Comparison of ENCODE assay signal across 10 cellular contexts in the genomic region with DNA sequence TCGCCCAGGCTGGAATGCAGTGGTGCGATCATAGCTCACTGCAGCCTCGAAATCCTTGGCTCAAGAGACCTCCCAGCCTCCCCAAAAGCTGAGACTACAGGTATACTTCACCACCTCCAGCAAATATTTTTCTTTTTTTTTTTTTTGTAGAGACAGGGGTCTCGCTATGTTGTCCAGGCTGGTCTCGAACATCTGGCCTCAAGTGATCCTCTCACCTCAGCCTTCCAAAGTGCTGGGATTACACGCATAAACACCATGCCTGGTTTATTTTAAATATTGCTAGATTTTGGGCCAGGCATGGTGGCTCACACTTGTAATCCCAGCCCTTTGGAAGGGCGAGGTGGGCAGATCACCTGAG. TPM values are rescaled to one million over a fixed set of nuclear protein-coding genes. Genes with fewer than 3 reads are reported as not detected.
DNase-seq lines count a peak whose midpoint lies in the region; ATAC-seq, FAIRE-seq and TF ChIP-seq lines count a peak whose summit lies in the region.
"Had no signal": no experiment of that assay in that cellular context is flagged by ENCODE, and none has a peak within 500 bp of the region (broad histone marks: within the 10 kb centered on the region; RNA-seq: fewer than 3 reads in every experiment).

No MANE protein-coding gene starts in this region.

- intact Hi-C loops in K562 (cut with micrococcal nuclease) (loop anchor here (2.0 kb wide), 1 partner anchor 54 kb away; no protein-coding TSS in a partner anchor), upper lobe of right lung (cut with DNase I) (loop anchor here (2.0 kb wide), 1 partner anchor 26 kb away; the partner anchor contains the start of gene UBC)

- H3K27ac ChIP-seq in K562 (ENCODE audit: extremely low read depth, low read depth, low read length) (peak overlapping the region; percentile 87), lung (ENCODE audit: low read depth in 1 of 2, low read length in 1 of 2) (peak overlapping the region; percentile 38 to 89), upper lobe of right lung (peak overlapping the region; percentile 86)

- H3K79me2 ChIP-seq in K562 (ENCODE audit: control insufficient read depth, insufficient read depth, low read length) = no peaks in the 10 kb centered on the region

- H2AFZ ChIP-seq in K562 (ENCODE audit: low read depth, low read length) = peak overlapping the region; percentile 86

- H3K27me3 ChIP-seq in K562 (ENCODE audit: control insufficient read depth in 2 of 2, insufficient read depth in 2 of 2, low read length in 2 of 2) (no peaks in the 10 kb centered on the region), lung (ENCODE audit: control insufficient read depth, insufficient read depth) (no peaks in the 10 kb centered on the region), upper lobe of right lung (no peaks in the 10 kb centered on the region)

- H3K9ac ChIP-seq in K562 (ENCODE audit: insufficient read depth in 1 of 2, low read depth in 2 of 2, low read length in 2 of 2) = peak overlapping the region; percentile 10 to 83; a peak in 3 of 4 replicates

- H3K9me3 ChIP-seq in K562 (replicated peaks; ENCODE audit: control insufficient read depth, insufficient read depth, low read depth, low read length) = no peaks in the 10 kb centered on the region
- no peaks in the 10 kb centered on the region for H3K9me3 ChIP-seq in lung (ENCODE audit: control insufficient read depth in 2 of 2, insufficient read depth in 1 of 2, low read length in 1 of 2)
- no peaks in the 10 kb centered on the region for H3K9me3 ChIP-seq in upper lobe of right lung

- no peaks in the 10 kb centered on the region for H3K4me1 Mint-ChIP-seq in activated naive CD4-positive, alpha-beta T cell treated with anti-CD3 and anti-CD28 coated beads, Interleukin-2, amount 50 U/mL, for 24 hours
- peaks cover 22% of the 10 kb centered on the region for H3K4me1 Mint-ChIP-seq in activated naive CD4-positive, alpha-beta T cell treated with anti-CD3 and anti-CD28 coated beads, Interleukin-2, amount 10 ng/mL, durations not matched to agents 7 days and 5 days

- in situ Hi-C loops in K562 (cut with MboI) = no loop called here

- BruUV-seq in K562 (replicated peaks; lab: Mats Ljungman, UMichigan) = no TSS peak

- H3K4me3 ChIP-seq in K562 (peak overlapping the region; percentile 54), lung (no peak overlapping the region), upper lobe of right lung (peak overlapping the region; percentile 44)

- no peak overlapping the region for H3K4me3 Mint-ChIP-seq in activated naive CD4-positive, alpha-beta T cell treated with anti-CD3 and anti-CD28 coated beads, Interleukin-2, amount 50 U/mL, for 24 hours
- no peak overlapping the region for H3K4me3 Mint-ChIP-seq in activated naive CD4-positive, alpha-beta T cell treated with anti-CD3 and anti-CD28 coated beads, Interleukin-2, amount 10 ng/mL, durations not matched to agents 7 days and 5 days
- H3K4me3 Mint-ChIP-seq: activated naive CD8-positive, alpha-beta T cell treated with anti-CD3 and anti-CD28 coated beads, Interleukin-2, amount 10 ng/mL, durations not matched to agents 7 days and 5 days had no signal

- 19% methylated on average over 6 of the region's 7 CpGs for WGBS in K562 (ENCODE audit: insufficient coverage, low coverage, missing lambda C conversion rate)
- 61 to 80% methylated on average over 7 of the region's 7 CpGs for WGBS in lung, 2 donors

- TF ChIP-seq EP300 in K562 (IDR thresholded peaks at IDR 0.05; ENCODE audit: low read length) = no peak

- peaks cover 4% of the 10 kb centered on the region for H3K36me3 Mint-ChIP-seq in activated naive CD4-positive, alpha-beta T cell treated with anti-CD3 and anti-CD28 coated beads, Interleukin-2, amount 50 U/mL, for 24 hours
- peaks cover 10% of the 10 kb centered on the region for H3K36me3 Mint-ChIP-seq in activated naive CD4-positive, alpha-beta T cell treated with anti-CD3 and anti-CD28 coated beads, Interleukin-2, amount 10 ng/mL, durations not matched to agents 7 days and 5 days

- no peak for DNase-seq in activated naive CD4-positive, alpha-beta T cell treated with anti-CD3 and anti-CD28 coated beads, Interleukin-2, amount 10 ng/mL, durations not matched to agents 7 days and 5 days
- DNase-seq in K562 (ENCODE audit: extremely low read depth in 1 of 4, low spot score in 3 of 4) (no peak), lung (ENCODE audit: low spot score) (no peak), upper lobe of right lung (no peak), HEK293T (ENCODE audit: extremely low spot score) (no peak)
- DNase-seq: NCI-H1105 had no signal

- H3K9me1 ChIP-seq in K562 (ENCODE audit: control insufficient read depth, insufficient read depth, low read length) = no peaks in the 10 kb centered on the region

- H4K20me1 ChIP-seq in K562 (replicated peaks; ENCODE audit: control insufficient read depth, insufficient read depth, low read length) = 0 out of 2 replicates have a peak, but pooled peaks cover 3% of the 10 kb centered on the region

- H3K36me3 ChIP-seq in K562 (ENCODE audit: control insufficient read depth, insufficient read depth, low read length) (peaks cover 6% of the 10 kb centered on the region; the same call in 1 of the 3 replicates), lung (ENCODE audit: control insufficient read depth in 2 of 2, insufficient read depth in 2 of 2, low read length in 2 of 2) (peaks cover 0 to under 1% of the 10 kb centered on the region in 2 donors), upper lobe of right lung (no peaks in the 10 kb centered on the region)

- no peak for FAIRE-seq in K562 (lab: Jason Lieb, UNC)

- H3K9me3 Mint-ChIP-seq in activated naive CD4-positive, alpha-beta T cell treated with anti-CD3 and anti-CD28 coated beads, Interleukin-2, amount 50 U/mL, for 24 hours = no peaks in the 10 kb centered on the region
- no peaks in the 10 kb centered on the region for H3K9me3 Mint-ChIP-seq in activated naive CD4-positive, alpha-beta T cell treated with anti-CD3 and anti-CD28 coated beads, Interleukin-2, amount 10 ng/mL, durations not matched to agents 7 days and 5 days
- H3K9me3 Mint-ChIP-seq: activated naive CD8-positive, alpha-beta T cell treated with anti-CD3 and anti-CD28 coated beads, Interleukin-2, amount 10 ng/mL, durations not matched to agents 7 days and 5 days had no signal

- H3K27me3 Mint-ChIP-seq in activated naive CD4-positive, alpha-beta T cell treated with anti-CD3 and anti-CD28 coated beads, Interleukin-2, amount 50 U/mL, for 24 hours = no peaks in the 10 kb centered on the region
- no peaks in the 10 kb centered on the region for H3K27me3 Mint-ChIP-seq in activated naive CD4-positive, alpha-beta T cell treated with anti-CD3 and anti-CD28 coated beads, Interleukin-2, amount 10 ng/mL, durations not matched to agents 7 days and 5 days
- H3K27me3 Mint-ChIP-seq: activated naive CD8-positive, alpha-beta T cell treated with anti-CD3 and anti-CD28 coated beads, Interleukin-2, amount 10 ng/mL, durations not matched to agents 7 days and 5 days had no signal

- H3K4me1 ChIP-seq in K562 (replicated peaks in 1 of 2; ENCODE audit: control insufficient read depth in 2 of 2, insufficient read depth in 2 of 2, low read length in 2 of 2) (peaks cover 9 to 12% of the 10 kb centered on the region in 2 experiments; a peak in 3 of 5 replicates), lung (ENCODE audit: control insufficient read depth in 2 of 2, insufficient read depth in 2 of 2, low read length in 2 of 2) (peaks cover 0 to 2% of the 10 kb centered on the region in 2 donors), upper lobe of right lung (peaks cover 29% of the 10 kb centered on the region)

- peak overlapping the region; percentile 95 for H3K4me2 ChIP-seq in K562 (ENCODE audit: insufficient read depth, low read length)

- peak overlapping the region; percentile 25 for H3K27ac Mint-ChIP-seq in activated naive CD4-positive, alpha-beta T cell treated with anti-CD3 and anti-CD28 coated beads, Interleukin-2, amount 50 U/mL, for 24 hours
- no peak overlapping the region for H3K27ac Mint-ChIP-seq in activated naive CD4-positive, alpha-beta T cell treated with anti-CD3 and anti-CD28 coated beads, Interleukin-2, amount 10 ng/mL, durations not matched to agents 7 days and 5 days

- TF ChIP-seq RAD21 in K562 (CRISPR knock-in tag; conservative IDR thresholded peaks at IDR 0.05 in 1 of 2, IDR thresholded peaks at IDR 0.05 in 1 of 2) = no peak

- TF ChIP-seq CTCF in K562 (IDR thresholded peaks at IDR 0.05 in 2 of 3, conservative IDR thresholded peaks at IDR 0.05 in 1 of 3; ENCODE audit: insufficient read depth in 2 of 3, low read depth in 1 of 3, low read length in 3 of 3) = no peak
- TF ChIP-seq CTCF in lung (IDR thresholded peaks at IDR 0.05; ENCODE audit: control extremely low read depth, extremely low read depth) = no peak
- TF ChIP-seq CTCF in upper lobe of right lung (IDR thresholded peaks at IDR 0.05) = no peak

- no peak for ATAC-seq in K562
- ATAC-seq in lung (ENCODE audit: insufficient read depth, low FRiP score) = no peak
- ATAC-seq in upper lobe of right lung = no peak
- ATAC-seq in HG03565 (IDR thresholded peaks at IDR 0.05; ENCODE audit: unreplicated experiment) = no peak
- ATAC-seq in GM19023 (IDR thresholded peaks at IDR 0.05; ENCODE audit: unreplicated experiment) = no peak

- TF ChIP-seq POLR2A in K562 (conservative IDR thresholded peaks at IDR 0.05) = no peak

- POLR2A ChIA-PET in K562 (lab: Yijun Ruan, JAX) (interaction anchor here (0.8 to 4.0 kb wide), 11 partner anchors 10 to 36 kb away, joined by 3 to 127 read pairs (median 5); partner anchors contain the start of gene UBC), HEK293T (lab: Yijun Ruan, JAX) (interaction anchor here (1.6 to 4.6 kb wide), 5 partner anchors 18 to 109 kb away, joined by 4 to 60 read pairs (median 29); partner anchors contain the start of gene UBC)

- CTCF ChIA-PET in activated naive CD4-positive, alpha-beta T cell treated with anti-CD3 and anti-CD28 coated beads, Interleukin-2, amount 10 ng/mL, durations not matched to agents 7 days and 5 days (lab: Charles Lee) = interaction anchor here (0.5 to 8.7 kb wide), 21 partner anchors 11 to 241 kb away, joined by 3 to 156 read pairs (median 4); partner anchors contain the start of genes AACS, BRI3BP and UBC
- CTCF ChIA-PET in K562 (lab: Yijun Ruan, JAX; ENCODE audit: low intra/inter-chr PET ratio) = interaction anchor here (0.6 to 4.4 kb wide), 3 partner anchors 26 to 34 kb away, joined by 3 to 46 read pairs (median 3); partner anchors contain the start of gene UBC
- CTCF ChIA-PET in HEK293T (lab: Yijun Ruan, JAX) = interaction anchor here (1.6 to 3.9 kb wide), 7 partner anchors 13 to 54 kb away, joined by 6 to 34 read pairs (median 9); no protein-coding TSS in a partner anchor

RNA-seq across cellular contexts. Expression of gene UBC, which starts 26.7 kb away (rescaled TPM):
- total RNA-seq in K562 (2011; cell fraction: chromatin; rRNA removed; ENCODE audit: low replicate concordance) = 193 and 317 TPM in 2 replicates
- total RNA-seq in K562 (2011; cell fraction: nucleolus; rRNA removed) = 188 and 214 TPM in 2 replicates
- total RNA-seq in K562 (2011; cell fraction: nucleoplasm; rRNA removed) = 283 and 301 TPM in 2 replicates
- total RNA-seq in K562 (2014; rRNA removed) (717 and 744 TPM in 2 replicates), K562 (2014; rRNA removed; fragmentation: Illumina TruSeq; extraction: Trizol) (771 and 813 TPM in 2 replicates), K562 (2015; rRNA removed; fragmentation: Illumina TruSeq; extraction: Trizol) (795 and 812 TPM in 2 replicates), K562 (2021) (697 and 765 TPM in 2 replicates), lung (1,000 to 10,000 TPM; 1,113 to 1,141 TPM), upper lobe of right lung (1,107 TPM)
- polyA plus RNA-seq in K562 (2011; rRNA removed) (1,118 and 1,197 TPM in 2 replicates), K562 (2014; fragmentation: Illumina TruSeq; extraction: Trizol) (825 and 860 TPM in 2 replicates), K562 (2014; fragmentation: Nextera tagmentation; extraction: Ambion mirVana) (1,000 to 10,000 TPM in 1 of 2 experiments, 100 to 1,000 TPM in 1; 927 to 1,153 TPM), K562 (2014; rRNA removed) (533 and 624 TPM in 2 replicates), lung (1,000 to 10,000 TPM; 1,465 to 1,682 TPM)
- 514 and 899 TPM in 2 replicates for polyA plus RNA-seq in K562 (2011; cell fraction: cytosol; rRNA removed)
- polyA plus RNA-seq in K562 (2011; cell fraction: nucleus; rRNA removed) = 518 and 627 TPM in 2 replicates
- 1,269 and 1,358 TPM in 2 replicates for polyA plus RNA-seq in K562 (2012)
- 765 and 975 TPM in 2 replicates for polyA minus RNA-seq in K562 (2011; rRNA and poly(A)+ RNA removed)
- polyA minus RNA-seq in K562 (2011; cell fraction: cytosol; rRNA and poly(A)+ RNA removed) = 543 and 602 TPM in 2 replicates
- polyA minus RNA-seq in K562 (2011; cell fraction: nucleus; rRNA and poly(A)+ RNA removed) = 77.0 and 177 TPM in 2 replicates

RNA-seq across cellular contexts. Expression of gene DHX37, which starts 47.8 kb away (rescaled TPM):
- 29.1 and 94.8 TPM in 2 replicates for total RNA-seq in K562 (2011; cell fraction: chromatin; rRNA removed; ENCODE audit: low replicate concordance)
- total RNA-seq in K562 (2011; cell fraction: nucleolus; rRNA removed) = 57.7 and 61.7 TPM in 2 replicates
- 33.2 and 35.2 TPM in 2 replicates for total RNA-seq in K562 (2011; cell fraction: nucleoplasm; rRNA removed)
- total RNA-seq in K562 (2014; rRNA removed) (35.0 and 42.2 TPM in 2 replicates), K562 (2014; rRNA removed; fragmentation: Illumina TruSeq; extraction: Trizol) (8.4 and 9.7 TPM in 2 replicates), K562 (2015; rRNA removed; fragmentation: Illumina TruSeq; extraction: Trizol) (22.7 and 25.4 TPM in 2 replicates), K562 (2021) (44.8 and 49.5 TPM in 2 replicates), lung (10 to 100 TPM in 1 of 2 donors, 1 to 10 TPM in 1; 8.8 to 20.5 TPM), upper lobe of right lung (14.6 TPM)
- polyA plus RNA-seq in K562 (2011; rRNA removed) (6.7 and 12.1 TPM in 2 replicates), K562 (2014; fragmentation: Illumina TruSeq; extraction: Trizol) (17.5 and 24.1 TPM in 2 replicates), K562 (2014; fragmentation: Nextera tagmentation; extraction: Ambion mirVana) (under 1 TPM; 0.14 to 0.27 TPM), K562 (2014; rRNA removed) (24.8 and 25.6 TPM in 2 replicates), lung (10 to 100 TPM in 1 of 2 donors, 1 to 10 TPM in 1; 9.6 to 13.1 TPM)
- polyA plus RNA-seq in K562 (2011; cell fraction: cytosol; rRNA removed) = 6.0 and 11.4 TPM in 2 replicates
- polyA plus RNA-seq in K562 (2011; cell fraction: nucleus; rRNA removed) = 37.1 and 57.1 TPM in 2 replicates
- 14.6 and 26.3 TPM in 2 replicates for polyA plus RNA-seq in K562 (2012)
- polyA minus RNA-seq in K562 (2011; rRNA and poly(A)+ RNA removed) = 9.7 and 11.1 TPM in 2 replicates
- 15.8 and 19.0 TPM in 2 replicates for polyA minus RNA-seq in K562 (2011; cell fraction: cytosol; rRNA and poly(A)+ RNA removed)
- polyA minus RNA-seq in K562 (2011; cell fraction: nucleus; rRNA and poly(A)+ RNA removed) = 18.3 and 22.2 TPM in 2 replicates

RNA-seq across cellular contexts. Expression of gene BRI3BP, which starts 52.3 kb away (rescaled TPM):
- total RNA-seq in K562 (2011; cell fraction: chromatin; rRNA removed; ENCODE audit: low replicate concordance) = 16.2 and 18.6 TPM in 2 replicates
- 17.1 and 17.2 TPM in 2 replicates for total RNA-seq in K562 (2011; cell fraction: nucleolus; rRNA removed)
- 29.4 and 43.7 TPM in 2 replicates for total RNA-seq in K562 (2011; cell fraction: nucleoplasm; rRNA removed)
- 15.8 and 18.9 TPM in 2 replicates for total RNA-seq in K562 (2014; rRNA removed)
- total RNA-seq in K562 (2014; rRNA removed; fragmentation: Illumina TruSeq; extraction: Trizol) = 24.2 and 24.7 TPM in 2 replicates
- 24.4 and 25.0 TPM in 2 replicates for total RNA-seq in K562 (2015; rRNA removed; fragmentation: Illumina TruSeq; extraction: Trizol)
- total RNA-seq in K562 (2021) = 24.6 TPM in 2 replicates
- 13.5 and 15.2 TPM in 2 replicates for polyA plus RNA-seq in K562 (2011; rRNA removed)
- polyA plus RNA-seq in K562 (2011; cell fraction: cytosol; rRNA removed) = 11.4 and 14.8 TPM in 2 replicates
- polyA plus RNA-seq in K562 (2011; cell fraction: nucleus; rRNA removed) = 3.4 and 3.6 TPM in 2 replicates
- polyA plus RNA-seq in K562 (2012) = 7.6 and 12.1 TPM in 2 replicates
- 18.8 and 21.2 TPM in 2 replicates for polyA plus RNA-seq in K562 (2014; fragmentation: Illumina TruSeq; extraction: Trizol)
- 10 to 100 TPM; 12.3 to 16.6 TPM for polyA plus RNA-seq in K562 (2014; fragmentation: Nextera tagmentation; extraction: Ambion mirVana)
- polyA plus RNA-seq in K562 (2014; rRNA removed) = 12.9 and 16.2 TPM in 2 replicates
- polyA minus RNA-seq in K562 (2011; rRNA and poly(A)+ RNA removed) = 25.7 and 28.6 TPM in 2 replicates
- polyA minus RNA-seq in K562 (2011; cell fraction: cytosol; rRNA and poly(A)+ RNA removed) = 17.7 and 21.7 TPM in 2 replicates
- 2.2 and 4.0 TPM in 2 replicates for polyA minus RNA-seq in K562 (2011; cell fraction: nucleus; rRNA and poly(A)+ RNA removed)
- total RNA-seq in lung = 1 to 10 TPM; 6.6 to 9.5 TPM
- 1 to 10 TPM; 2.3 to 4.5 TPM for polyA plus RNA-seq in lung
- 8.2 TPM for total RNA-seq in upper lobe of right lung
